8 cellular contexts compared by ENCODE assay signal in the genomic region with DNA sequence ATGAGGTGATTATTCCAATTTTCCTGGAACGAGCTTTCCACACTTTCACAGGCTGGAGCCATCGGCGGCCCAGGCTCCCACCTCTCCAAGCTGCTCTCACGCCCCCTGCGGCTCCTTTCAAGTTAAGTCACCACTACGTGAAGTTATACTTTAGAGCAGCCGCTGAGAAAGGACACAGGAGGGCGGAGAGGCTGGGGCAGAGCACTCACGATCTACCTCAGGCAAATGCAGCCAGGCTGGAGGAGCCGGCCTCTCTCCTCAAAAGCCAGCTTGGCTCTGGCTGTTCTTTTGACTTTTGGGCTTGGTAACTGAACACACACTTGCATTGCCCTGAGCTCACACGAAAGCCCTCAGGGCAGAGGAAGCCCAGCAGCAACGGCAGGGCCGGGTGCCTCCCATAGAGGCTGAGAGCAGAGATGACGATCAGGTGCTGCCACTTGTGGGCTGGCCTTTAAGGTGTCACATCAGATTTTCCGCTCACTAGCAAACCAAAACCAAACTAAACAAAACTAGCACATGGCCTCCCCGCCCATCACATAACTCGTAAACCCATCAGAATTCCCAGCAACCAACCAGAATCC.
DNase-seq lines count a peak whose midpoint lies in the region; ATAC-seq lines count a peak whose summit lies in the region.

No MANE protein-coding gene starts in this region.

- H3K4me3 Mint-ChIP-seq in stimulated activated memory B cell treated with anti-CD40 and anti-IgM and Interleukin-4, amounts not matched to agents 10 μg/mL and 1 μg/mL and 100 μg/mL, for 72 hours = peak overlapping the region; percentile 63

- peak; percentile 18 for DNase-seq in NCI-H2196 (lab: John Stamatoyannopoulos, UW; ENCODE audit: unreplicated experiment)
- DNase-seq in NCI-H2196 treated with DMSO at 0.1 percent for 48 hours (lab: John Stamatoyannopoulos, UW; ENCODE audit: unreplicated experiment) = no peak
- peak; percentile 19 to 93 (median 49) for DNase-seq in T-helper 2 cell
- DNase-seq in amniotic epithelial cell (ENCODE audit: low read depth) = peak; percentile 42
- no peak for DNase-seq in cerebellar cortex (ENCODE audit: low spot score)

- no peaks in the 10 kb centered on the region for H3K9me3 Mint-ChIP-seq in stimulated activated memory B cell treated with anti-CD40 and anti-IgM and Interleukin-4, amounts not matched to agents 10 μg/mL and 1 μg/mL and 100 μg/mL, for 72 hours

- H3K36me3 Mint-ChIP-seq in stimulated activated memory B cell treated with anti-CD40 and anti-IgM and Interleukin-4, amounts not matched to agents 10 μg/mL and 1 μg/mL and 100 μg/mL, for 72 hours = no peaks in the 10 kb centered on the region

- peaks cover 36% of the 10 kb centered on the region for H3K4me1 ChIP-seq in mononuclear cell (ENCODE audit: insufficient read depth, low read length)

- H3K9me3 ChIP-seq in mononuclear cell (ENCODE audit: low read depth, low read length) = no peaks in the 10 kb centered on the region

- peak overlapping the region; percentile 90 for H3K27ac Mint-ChIP-seq in stimulated activated memory B cell treated with anti-CD40 and anti-IgM and Interleukin-4, amounts not matched to agents 10 μg/mL and 1 μg/mL and 100 μg/mL, for 72 hours

- H3K27me3 Mint-ChIP-seq in stimulated activated memory B cell treated with anti-CD40 and anti-IgM and Interleukin-4, amounts not matched to agents 10 μg/mL and 1 μg/mL and 100 μg/mL, for 72 hours = no peaks in the 10 kb centered on the region

- H3K4me3 ChIP-seq in mononuclear cell (ENCODE audit: low read length) = peak overlapping the region; percentile 25

- peak; percentile 94 for ATAC-seq in stimulated activated memory B cell treated with anti-CD40 and anti-IgM and Interleukin-4, amounts not matched to agents 10 μg/mL and 1 μg/mL and 100 μg/mL, for 72 hours
- no peak for ATAC-seq in HG02840 (IDR thresholded peaks at IDR 0.05; ENCODE audit: low FRiP score, unreplicated experiment)

- H3K4me1 Mint-ChIP-seq in stimulated activated memory B cell treated with anti-CD40 and anti-IgM and Interleukin-4, amounts not matched to agents 10 μg/mL and 1 μg/mL and 100 μg/mL, for 72 hours = peaks cover 39% of the 10 kb centered on the region

- H3K27me3 ChIP-seq in mononuclear cell (ENCODE audit: insufficient read depth, low read length) = no peaks in the 10 kb centered on the region

Comparison
In these comparisons a context has a peak if more than half of its experiments do, and no peak if none do; other contexts are left out.
1. DNase-seq: peak in NCI-H2196 (single experiment), T-helper 2 cell (5 of 5) and amniotic epithelial cell (single experiment); none in NCI-H2196 treated with DMSO at 0.1 percent for 48 hours (single experiment) and cerebellar cortex (single experiment).